In the genomic region with DNA sequence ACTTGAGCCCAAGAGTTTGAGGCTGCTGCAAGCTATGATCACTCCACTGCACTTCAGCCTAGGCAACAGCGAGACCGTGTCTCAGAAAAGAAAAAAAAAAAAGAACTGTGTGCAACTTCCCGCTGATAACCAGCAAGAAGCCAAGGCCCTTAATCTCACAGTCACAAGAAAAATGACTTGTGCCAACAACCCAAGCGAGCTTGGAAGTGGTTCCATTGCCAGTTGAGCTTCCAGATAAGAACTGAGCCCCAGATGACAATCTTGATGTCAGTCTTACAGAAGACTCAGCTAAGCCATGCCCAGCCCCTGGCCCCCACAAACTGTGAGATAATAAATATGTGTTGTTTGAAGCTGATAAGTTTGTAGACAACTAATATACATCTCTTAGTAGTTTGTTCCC, we compare ENCODE assay signal across 23 cellular contexts.
A peak's percentile ranks its signal among the peaks of the same experiment; 100 is the strongest.
DNase-seq lines count a peak whose midpoint lies in the region; ATAC-seq and TF ChIP-seq lines count a peak whose summit lies in the region.
"Had no signal": no experiment of that assay in that cellular context is flagged by ENCODE, and none has a peak within 500 bp of the region (broad histone marks: within the 10 kb centered on the region; RNA-seq: fewer than 3 reads in every experiment).

No MANE protein-coding gene starts in this region.

- peaks cover 52% of the 10 kb centered on the region for H3K4me1 Mint-ChIP-seq in nephron
- H3K4me1 Mint-ChIP-seq: CD14-positive monocyte; CD8-positive, alpha-beta memory T cell; GM23338; IgD-negative memory B cell had no signal

- H3K27me3 Mint-ChIP-seq in nephron (ENCODE audit: low read depth): peaks cover 8% of the 10 kb centered on the region

- no peaks in the 10 kb centered on the region for H3K9me3 ChIP-seq in heart left ventricle
- H3K9me3 ChIP-seq: BE2C had no signal

- H3K4me3 ChIP-seq in heart left ventricle: no peak overlapping the region
- H3K4me3 ChIP-seq: GM23338 had no signal

- TF ChIP-seq CTCF in heart left ventricle (IDR thresholded peaks at IDR 0.05) (no peak), nephron (IDR thresholded peaks at IDR 0.05; ENCODE audit: unreplicated experiment in 3 of 3) (no peak)

- no peaks in the 10 kb centered on the region for H3K36me3 ChIP-seq in heart left ventricle
- H3K36me3 ChIP-seq: BE2C had no signal

- peak overlapping the region in 7 of 12 donors; percentile 15 to 78 (median 51) for H3K27ac ChIP-seq in heart left ventricle

- no peak overlapping the region for H3K4me3 Mint-ChIP-seq in nephron
- H3K4me3 Mint-ChIP-seq: CD14-positive monocyte; CD8-positive, alpha-beta memory T cell; GM23338; H9; IgD-negative memory B cell had no signal

- intact Hi-C loops in heart left ventricle (cut with DNase I): loop anchor here in 1 of 10 donors (10.0 kb wide), 1 partner anchor 52 kb away; no protein-coding TSS in a partner anchor
- intact Hi-C loops in left ventricle myocardium superior (cut with micrococcal nuclease): no loop called here

- H3K36me3 Mint-ChIP-seq in nephron (ENCODE audit: low read depth): no peaks in the 10 kb centered on the region
- H3K36me3 Mint-ChIP-seq: CD14-positive monocyte; CD8-positive, alpha-beta memory T cell; IgD-negative memory B cell had no signal

- H3K27ac Mint-ChIP-seq in nephron: peak overlapping the region; percentile 4 to 82 (median 24)
- H3K27ac Mint-ChIP-seq: CD14-positive monocyte; CD8-positive, alpha-beta memory T cell; GM23338; H9; IgD-negative memory B cell had no signal

- peaks cover 0 to 23% (median 14%) of the 10 kb centered on the region in 12 donors for H3K4me1 ChIP-seq in heart left ventricle

- no peaks in the 10 kb centered on the region for H3K27me3 ChIP-seq in heart left ventricle
- H3K27me3 ChIP-seq: BE2C had no signal

- ATAC-seq in heart left ventricle: no peak
- no peak for ATAC-seq in left ventricle myocardium superior
- ATAC-seq in HG02763 (IDR thresholded peaks at IDR 0.05; ENCODE audit: unreplicated experiment): no peak
- ATAC-seq: GM23338 had no signal

- no peaks in the 10 kb centered on the region for H3K9me3 Mint-ChIP-seq in nephron
- H3K9me3 Mint-ChIP-seq: CD14-positive monocyte, GM23338, H9, IgD-negative memory B cell had no signal

- DNase-seq in heart left ventricle (no peak), left ventricle myocardium superior (no peak), OCI-M2 (lab: John Stamatoyannopoulos, UW; ENCODE audit: unreplicated experiment) (peak; percentile 65), amniotic epithelial cell (ENCODE audit: low read depth) (peak; percentile 8), SIG-M5 treated with dmso at 0.1 percent for 504 hours (lab: John Stamatoyannopoulos, UW; ENCODE audit: unreplicated experiment) (no peak)
- DNase-seq: 8988T; ACHN; BE2C; Calu3; CD8-positive, alpha-beta memory T cell; DMS79 treated with DMSO at 0.1 percent for 48 hours; GF-D8; H9; NCI-H1048; NCI-H1417; NCI-H1694; NCI-H2029 treated with DMSO at 0.1 percent for 48 hours; NCI-H526 treated with DMSO at 0.1 percent for 48 hours had no signal

- WGBS in heart left ventricle, 4 donors: 39 to 53% (median 47%) methylated on average over 4 of the region's 4 CpGs

- TF ChIP-seq POLR2A in heart left ventricle (IDR thresholded peaks at IDR 0.05): no peak

Comparison
In these comparisons a context has a peak if more than half of its experiments do, and no peak if none do; other contexts are left out.
1. DNase-seq: peak in OCI-M2 (single experiment) and amniotic epithelial cell (single experiment); none in heart left ventricle (0 of 5), left ventricle myocardium superior (single experiment) and SIG-M5 treated with dmso at 0.1 percent for 504 hours (single experiment).